Comparison of ENCODE assay signal across 8 cellular contexts in the genomic region with DNA sequence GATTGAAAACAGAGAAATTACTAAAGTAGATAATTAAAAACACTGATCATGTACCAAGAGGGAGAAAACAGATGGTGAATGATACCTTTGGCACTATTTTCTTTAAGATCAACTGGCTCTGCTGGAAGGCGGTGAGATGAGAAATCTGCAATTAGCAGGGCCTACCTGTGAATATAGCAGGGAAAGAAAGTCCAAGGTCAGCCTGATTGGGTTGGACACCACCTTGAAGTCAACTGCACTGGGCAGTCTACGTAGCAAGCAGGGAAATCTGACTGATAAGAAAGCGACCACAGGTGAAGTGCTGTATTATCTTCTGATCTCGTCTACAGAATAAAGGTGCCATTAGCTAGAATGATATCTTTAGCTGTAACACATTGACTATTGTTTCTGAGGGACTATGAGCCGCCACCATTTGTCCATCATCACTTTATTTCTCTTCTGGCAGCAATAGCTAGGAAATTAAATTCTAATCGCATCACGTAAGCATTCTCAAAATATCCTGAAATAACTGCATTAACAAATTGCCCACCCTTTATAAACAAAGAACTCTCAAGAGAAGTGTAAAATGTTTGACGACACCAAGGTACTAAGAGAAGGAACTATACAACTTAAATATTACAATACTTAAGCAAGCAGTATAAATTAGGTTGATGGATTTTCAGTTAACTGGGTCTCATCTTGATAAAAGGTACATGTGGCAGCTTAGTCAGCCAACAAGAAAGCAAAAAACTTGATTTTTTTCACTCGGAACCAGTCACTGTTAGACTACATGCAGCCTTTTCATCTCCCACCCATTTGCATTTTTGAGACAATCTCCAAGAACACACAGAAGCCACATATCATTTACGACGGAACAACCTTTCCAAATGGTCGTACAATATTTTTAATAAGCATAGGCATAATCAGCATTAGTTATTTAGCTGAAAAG. TPM values are rescaled to one million over a fixed set of nuclear protein-coding genes. Genes with fewer than 3 reads are reported as not detected.
DNase-seq lines count a peak whose midpoint lies in the region; ATAC-seq and TF ChIP-seq lines count a peak whose summit lies in the region.

No MANE protein-coding gene starts in this region.

- H3K36me3 Mint-ChIP-seq in activated B cell treated with CpG ODN at 0.5 μM for 24 hours (ENCODE audit: low read depth) = no peaks in the 10 kb centered on the region
- H3K36me3 Mint-ChIP-seq in stimulated activated effector memory CD8-positive, alpha-beta T cell treated with anti-CD3 and anti-CD28 coated beads, Interleukin-12 subunit alpha, Interleukin-12 subunit beta, amount 100 ng/mL, for 72 hours = no peaks in the 10 kb centered on the region

- peak overlapping the region; percentile 89 for H3K4me3 Mint-ChIP-seq in activated B cell treated with CpG ODN at 0.5 μM for 24 hours
- peak overlapping the region; percentile 78 for H3K4me3 Mint-ChIP-seq in stimulated activated effector memory CD8-positive, alpha-beta T cell treated with anti-CD3 and anti-CD28 coated beads, Interleukin-12 subunit alpha, Interleukin-12 subunit beta, amount 100 ng/mL, for 72 hours

- CTCF ChIA-PET in activated B cell treated with CpG ODN at 0.5 μM for 24 hours (lab: Charles Lee) = no interaction called here

- H3K4me1 ChIP-seq in hepatocyte (ENCODE audit: insufficient read depth) = peaks cover 13% of the 10 kb centered on the region

- H3K9me3 Mint-ChIP-seq in activated B cell treated with CpG ODN at 0.5 μM for 24 hours = no peaks in the 10 kb centered on the region
- no peaks in the 10 kb centered on the region for H3K9me3 Mint-ChIP-seq in stimulated activated effector memory CD8-positive, alpha-beta T cell treated with anti-CD3 and anti-CD28 coated beads, Interleukin-12 subunit alpha, Interleukin-12 subunit beta, amount 100 ng/mL, for 72 hours

- H3K4me3 ChIP-seq in HFF-Myc (replicated peaks; ENCODE audit: low read depth, low read length) (peak overlapping the region; percentile 73), hepatocyte (peak overlapping the region; percentile 90)

- H3K79me2 ChIP-seq in hepatocyte = peaks cover 51% of the 10 kb centered on the region

- POLR2A ChIA-PET in activated B cell treated with CpG ODN at 0.5 μM for 24 hours (lab: Charles Lee) = no interaction called here

- H3K36me3 ChIP-seq in hepatocyte (replicated peaks; ENCODE audit: insufficient read depth, low read depth) = no peaks in the 10 kb centered on the region

- H2AFZ ChIP-seq in hepatocyte = peak overlapping the region; percentile 91

- peak overlapping the region; percentile 77 for H3K4me2 ChIP-seq in hepatocyte

- H3K4me1 Mint-ChIP-seq in activated B cell treated with CpG ODN at 0.5 μM for 24 hours = peaks cover 10% of the 10 kb centered on the region
- peaks cover 13% of the 10 kb centered on the region for H3K4me1 Mint-ChIP-seq in stimulated activated effector memory CD8-positive, alpha-beta T cell treated with anti-CD3 and anti-CD28 coated beads, Interleukin-12 subunit alpha, Interleukin-12 subunit beta, amount 100 ng/mL, for 72 hours

- H3K9me2 ChIP-seq in hepatocyte (replicated peaks; ENCODE audit: insufficient read depth) = no peaks in the 10 kb centered on the region

- H4K20me1 ChIP-seq in hepatocyte (ENCODE audit: insufficient read depth, poor library complexity, severe bottlenecking) = peaks cover 6% of the 10 kb centered on the region

- TF ChIP-seq CTCF in HFF-Myc (IDR thresholded peaks at IDR 0.05; ENCODE audit: low read depth, low read length, missing control alignments) = no peak
- no peak for TF ChIP-seq CTCF in activated B cell treated with CpG ODN at 0.5 μM for 24 hours (IDR thresholded peaks at IDR 0.05)
- TF ChIP-seq CTCF in hepatocyte (IDR thresholded peaks at IDR 0.05; ENCODE audit: poor library complexity) = no peak

- H3K9me3 ChIP-seq in hepatocyte (ENCODE audit: low read depth) = no peaks in the 10 kb centered on the region

- H3K27me3 ChIP-seq in hepatocyte = no peaks in the 10 kb centered on the region

- DNase-seq in HFF-Myc (ENCODE audit: extremely low read depth, low read depth) (no peak), activated B cell treated with CpG ODN at 0.5 μM for 24 hours (no peak), hepatocyte (ENCODE audit: low spot score) (peak; percentile 53), SIG-M5 treated with dmso at 0.1 percent for 504 hours (lab: John Stamatoyannopoulos, UW; ENCODE audit: unreplicated experiment) (no peak), Ammon's horn (ENCODE audit: low spot score) (no peak), DMS79 (lab: John Stamatoyannopoulos, UW) (no peak)
- DNase-seq in stimulated activated effector memory CD8-positive, alpha-beta T cell treated with anti-CD3 and anti-CD28 coated beads, Interleukin-12 subunit alpha, Interleukin-12 subunit beta, amount 100 ng/mL, for 72 hours (ENCODE audit: low spot score in 2 of 2) = no peak

- intact Hi-C loops in activated B cell treated with CpG ODN at 0.5 μM for 24 hours (cut with micrococcal nuclease) = loop anchor here (2.0 to 10.0 kb wide), 2 partner anchors 255 to 373 kb away; a partner anchor contains a TSS

- peaks cover 16% of the 10 kb centered on the region for H3K27me3 Mint-ChIP-seq in activated B cell treated with CpG ODN at 0.5 μM for 24 hours

- no peak for ATAC-seq in activated B cell treated with CpG ODN at 0.5 μM for 24 hours (ENCODE audit: low read depth)
- no peak for ATAC-seq in stimulated activated effector memory CD8-positive, alpha-beta T cell treated with anti-CD3 and anti-CD28 coated beads, Interleukin-12 subunit alpha, Interleukin-12 subunit beta, amount 100 ng/mL, for 72 hours
- ATAC-seq in GM19452 (IDR thresholded peaks at IDR 0.05; ENCODE audit: unreplicated experiment) = no peak

- peak overlapping the region; percentile 100 for H3K27ac ChIP-seq in hepatocyte

- no peak overlapping the region for H3K27ac Mint-ChIP-seq in activated B cell treated with CpG ODN at 0.5 μM for 24 hours
- peak overlapping the region; percentile 81 for H3K27ac Mint-ChIP-seq in stimulated activated effector memory CD8-positive, alpha-beta T cell treated with anti-CD3 and anti-CD28 coated beads, Interleukin-12 subunit alpha, Interleukin-12 subunit beta, amount 100 ng/mL, for 72 hours

- WGBS in hepatocyte (ENCODE audit: low lambda C conversion rate, missing lambda C conversion rate) = 46% methylated on average over 12 of the region's 12 CpGs

RNA-seq across cellular contexts. Expression of a gene that starts 1.3 kb away (rescaled TPM):
- total RNA-seq in activated B cell treated with CpG ODN at 0.5 μM for 24 hours = 0.47 and 0.66 TPM in 2 replicates
- 77.0 and 77.3 TPM in 2 replicates for total RNA-seq in hepatocyte
- 21.3 and 26.5 TPM in 2 replicates for polyA plus RNA-seq in hepatocyte

Comparison
In these comparisons a context has a peak if more than half of its experiments do, and no peak if none do; other contexts are left out.
1. RNA of a gene that starts 1.3 kb away (total RNA-seq): 77.0 to 77.3 TPM in hepatocyte; 0.47 to 0.66 TPM in activated B cell treated with CpG ODN at 0.5 μM for 24 hours; every median in the first group is over 10 times any median in the second.